In genomic region chr1:192553741-192554140, GRCh38 we compare ENCODE assay signal across 22 cellular contexts. TPM values are rescaled to one million over a fixed set of nuclear protein-coding genes. Genes with fewer than 3 reads are reported as not detected.
DNase-seq lines count a peak whose midpoint lies in the region; ATAC-seq and TF ChIP-seq lines count a peak whose summit lies in the region.
"Had no signal": no experiment of that assay in that cellular context is flagged by ENCODE, and none has a peak within 500 bp of the region (broad histone marks: within the 10 kb centered on the region; RNA-seq: fewer than 3 reads in every experiment).

No MANE protein-coding gene starts in this region.

- H3F3A ChIP-seq in SK-N-SH (replicated peaks; ENCODE audit: insufficient read depth), result peaks cover 58% of the 10 kb centered on the region

- H3K36me3 ChIP-seq in SK-N-SH (replicated peaks in 1 of 2; ENCODE audit: control insufficient read depth in 1 of 2, insufficient read depth in 2 of 2, low read length in 1 of 2), result peaks cover 0 to 3% of the 10 kb centered on the region in 2 experiments
- no peaks in the 10 kb centered on the region for H3K36me3 ChIP-seq in ascending aorta
- H3K36me3 ChIP-seq: BE2C, SJCRH30 had no signal

- no peaks in the 10 kb centered on the region for H4K20me1 ChIP-seq in SK-N-SH (ENCODE audit: insufficient read depth)

- H3K4me2 ChIP-seq in SK-N-SH, result no peak overlapping the region
- H3K4me2 ChIP-seq: PC-9 had no signal

- CTCF ChIA-PET in SK-N-SH (lab: Yijun Ruan, JAX), result interaction anchor here (0.9 kb wide), 1 partner anchor 79 kb away, joined by 3 read pairs; no protein-coding TSS in a partner anchor

- no peak overlapping the region for H2AFZ ChIP-seq in SK-N-SH (ENCODE audit: low read depth)
- H2AFZ ChIP-seq: PC-9 had no signal

- POLR2A ChIA-PET in SK-N-SH (lab: Yijun Ruan, JAX), result no interaction called here

- peaks cover 0 to 2% of the 10 kb centered on the region in 2 donors for H3K36me3 Mint-ChIP-seq in stimulated activated naive B cell treated with anti-CD40 and anti-IgM and Interleukin-4, amounts not matched to agents 10 μg/mL and 1 μg/mL and 100 μg/mL, for 72 hours
- H3K36me3 Mint-ChIP-seq: CD8-positive, alpha-beta memory T cell had no signal

- no peak for ATAC-seq in SK-N-SH treated with all-trans-retinoic acid at 6 μM for 48 hours
- ATAC-seq in stimulated activated naive B cell treated with anti-CD40 and anti-IgM and Interleukin-4, amounts not matched to agents 10 μg/mL and 1 μg/mL and 100 μg/mL, for 72 hours (replicated peaks), result no peak
- no peak for ATAC-seq in HG02973 (IDR thresholded peaks at IDR 0.05; ENCODE audit: unreplicated experiment)
- ATAC-seq: K562 had no signal

- H3K4me3 Mint-ChIP-seq in stimulated activated naive B cell treated with anti-CD40 and anti-IgM and Interleukin-4, amounts not matched to agents 10 μg/mL and 1 μg/mL and 100 μg/mL, for 72 hours, result no peak overlapping the region

- intact Hi-C loops in ascending aorta (cut with DNase I), result loop anchor here (5.0 kb wide), 1 partner anchor 41 kb away; no protein-coding TSS in a partner anchor

- H3K27ac Mint-ChIP-seq in stimulated activated naive B cell treated with anti-CD40 and anti-IgM and Interleukin-4, amounts not matched to agents 10 μg/mL and 1 μg/mL and 100 μg/mL, for 72 hours, result peak overlapping the region; percentile 20

- peaks cover 10 to 24% of the 10 kb centered on the region in 2 donors for H3K27me3 Mint-ChIP-seq in stimulated activated naive B cell treated with anti-CD40 and anti-IgM and Interleukin-4, amounts not matched to agents 10 μg/mL and 1 μg/mL and 100 μg/mL, for 72 hours
- H3K27me3 Mint-ChIP-seq: CD8-positive, alpha-beta memory T cell had no signal

- peak overlapping the region; percentile 63 to 92; a peak in 3 of 4 replicates for H3K27ac ChIP-seq in SK-N-SH (ENCODE audit: low read depth in 2 of 2, low read length in 1 of 2)
- peak overlapping the region; percentile 34 to 55 for H3K27ac ChIP-seq in ascending aorta
- H3K27ac ChIP-seq: 22Rv1, PC-9, SJCRH30 had no signal

- 73% methylated on average over 3 of the region's 3 CpGs for WGBS in SK-N-SH (ENCODE audit: low lambda C conversion rate)

- peaks cover 7% of the 10 kb centered on the region for H3K79me2 ChIP-seq in SK-N-SH (ENCODE audit: insufficient read depth)

- H3K27me3 ChIP-seq in SK-N-SH (ENCODE audit: insufficient read depth) (no peaks in the 10 kb centered on the region), ascending aorta (no peaks in the 10 kb centered on the region)
- H3K27me3 ChIP-seq: BE2C, SJCRH30 had no signal

- H3K4me1 ChIP-seq in SK-N-SH (ENCODE audit: control insufficient read depth in 1 of 2, insufficient read depth in 2 of 2, low read depth in 1 of 2, low read length in 1 of 2) (peaks cover 6 to 38% of the 10 kb centered on the region in 2 experiments; a peak in 3 of 4 replicates), ascending aorta (peaks cover 0 to 7% of the 10 kb centered on the region in 2 donors)
- H3K4me1 ChIP-seq: BE2C, SJCRH30 had no signal

- H3K9ac ChIP-seq in SK-N-SH, result no peak overlapping the region

- DNase-seq in SK-N-SH, result no peak
- peak; percentile 7 for DNase-seq in GM20000 (ENCODE audit: low spot score)
- DNase-seq in ascending aorta (ENCODE audit: low spot score in 2 of 2), result no peak
- no peak for DNase-seq in stimulated activated naive B cell treated with anti-CD40 and anti-IgM and Interleukin-4, amounts not matched to agents 10 μg/mL and 1 μg/mL and 100 μg/mL, for 72 hours
- DNase-seq in NCI-H1436 (lab: John Stamatoyannopoulos, UW), result no peak
- DNase-seq in C1 segment of cervical spinal cord (lab: John Stamatoyannopoulos, UW), result no peak
- DNase-seq: BE2C; CD8-positive, alpha-beta memory T cell; GOT3; MV-4-11; NCI-H1417; NCI-H1930; NCI-H2171; NCI-H748 treated with DMSO at 0.1 percent for 48 hours; PC-9; SJCRH30; SW 1271 had no signal

- no peak overlapping the region for H3K4me3 ChIP-seq in SK-N-SH (ENCODE audit: low read depth in 2 of 2, low read length in 1 of 2)
- no peak overlapping the region for H3K4me3 ChIP-seq in ascending aorta
- H3K4me3 ChIP-seq: K562, PC-9, SJCRH30 had no signal

- no peak for TF ChIP-seq CTCF in SK-N-SH (IDR thresholded peaks at IDR 0.05)
- TF ChIP-seq CTCF in GM20000 (IDR thresholded peaks at IDR 0.05; ENCODE audit: extremely low read depth, missing control alignments), result no peak
- TF ChIP-seq CTCF in ascending aorta (IDR thresholded peaks at IDR 0.05), result no peak

- no peaks in the 10 kb centered on the region for H3K9me2 ChIP-seq in SK-N-SH

- TF ChIP-seq RAD21 in SK-N-SH (IDR thresholded peaks at IDR 0.05; ENCODE audit: low read length), result no peak

- no peak for TF ChIP-seq EP300 in SK-N-SH (IDR thresholded peaks at IDR 0.05; ENCODE audit: borderline replicate concordance in 1 of 2, low read depth in 1 of 2, low read length in 1 of 2)

- H3K9me3 ChIP-seq in SK-N-SH (no peaks in the 10 kb centered on the region), ascending aorta (no peaks in the 10 kb centered on the region)
- H3K9me3 ChIP-seq: BE2C, SJCRH30 had no signal

- H3K4me1 Mint-ChIP-seq in stimulated activated naive B cell treated with anti-CD40 and anti-IgM and Interleukin-4, amounts not matched to agents 10 μg/mL and 1 μg/mL and 100 μg/mL, for 72 hours, result peaks cover 17 to 42% of the 10 kb centered on the region in 2 donors

- H3K9me3 Mint-ChIP-seq in stimulated activated naive B cell treated with anti-CD40 and anti-IgM and Interleukin-4, amounts not matched to agents 10 μg/mL and 1 μg/mL and 100 μg/mL, for 72 hours, result no peaks in the 10 kb centered on the region
- H3K9me3 Mint-ChIP-seq: CD8-positive, alpha-beta memory T cell had no signal

TF ChIP-seq in SK-N-SH, 30 proteins besides CTCF, POLR2A, EP300 and RAD21 (continues in another document):
- TF ChIP-seq POLR2AphosphoS5 (IDR thresholded peaks at IDR 0.05; ENCODE audit: low read depth, low read length) (no peak), CHD2 (IDR thresholded peaks at IDR 0.05; ENCODE audit: low read length, partially characterized antibody) (no peak), ELF1 (IDR thresholded peaks at IDR 0.05) (no peak), MAX (IDR thresholded peaks at IDR 0.05; ENCODE audit: low read depth) (no peak), MXI1 (IDR thresholded peaks at IDR 0.05; ENCODE audit: low read depth, low read length) (no peak), PBX3 (IDR thresholded peaks at IDR 0.05) (no peak), NFIC (IDR thresholded peaks at IDR 0.05; ENCODE audit: borderline replicate concordance) (no peak), EZH2phosphoT487 (IDR thresholded peaks at IDR 0.05; ENCODE audit: borderline replicate concordance, low read depth) (no peak), FOXJ3 (CRISPR knock-in tag; IDR thresholded peaks at IDR 0.05) (no peak), FOXM1 (IDR thresholded peaks at IDR 0.05; ENCODE audit: low read depth) (no peak), YY1 (IDR thresholded peaks at IDR 0.05; ENCODE audit: low read depth) (no peak), GABPA (IDR thresholded peaks at IDR 0.05; ENCODE audit: low read depth) (no peak), TAF1 (IDR thresholded peaks at IDR 0.05; ENCODE audit: borderline replicate concordance, low read depth, low read length) (no peak)

TF ChIP-seq in SK-N-SH treated with all-trans-retinoic acid at 6 μM for 48 hours, 23 proteins besides CTCF, POLR2A, EP300 and RAD21:
- TF ChIP-seq GLIS3 (CRISPR knock-in tag; IDR thresholded peaks at IDR 0.05) (no peak), CREB5 (CRISPR knock-in tag; IDR thresholded peaks at IDR 0.05; ENCODE audit: low read depth) (no peak), ISL1 (CRISPR knock-in tag; IDR thresholded peaks at IDR 0.05) (no peak), BACH2 (CRISPR knock-in tag; IDR thresholded peaks at IDR 0.05; ENCODE audit: borderline replicate concordance) (no peak), ARNTL (CRISPR knock-in tag; IDR thresholded peaks at IDR 0.05; ENCODE audit: borderline replicate concordance, low read depth) (no peak), OSR1 (CRISPR knock-in tag; IDR thresholded peaks at IDR 0.05) (no peak), TSHZ2 (CRISPR knock-in tag; IDR thresholded peaks at IDR 0.05) (no peak)

RNA-seq across cellular contexts. Expression of gene RGS1, which starts 21.8 kb away (rescaled TPM):
- polyA plus RNA-seq in SK-N-SH (2012; rRNA removed), result 0.05 and 0.12 TPM in 2 replicates
- polyA plus RNA-seq in SK-N-SH (2012; cell fraction: cytosol; rRNA removed), result 0.07 and 0.18 TPM in 2 replicates
- polyA plus RNA-seq in SK-N-SH (2012; cell fraction: nucleus; rRNA removed), result 0.11 and 0.24 TPM in 2 replicates
- 13.0 TPM for total RNA-seq in ascending aorta
- total RNA-seq: K562, NCI-H460, PC-9, SJCRH30 had no signal
- polyA plus RNA-seq: K562 had no signal
